18 cellular contexts compared by ENCODE assay signal in genomic region chr6:157772820-157773219, GRCh38. TPM values are rescaled to one million over a fixed set of nuclear protein-coding genes. Genes with fewer than 3 reads are reported as not detected.
DNase-seq lines count a peak whose midpoint lies in the region; ATAC-seq, FAIRE-seq and TF ChIP-seq lines count a peak whose summit lies in the region.
"Had no signal": no experiment of that assay in that cellular context is flagged by ENCODE, and none has a peak within 500 bp of the region (broad histone marks: within the 10 kb centered on the region; RNA-seq: fewer than 3 reads in every experiment).

No MANE protein-coding gene starts in this region.

- no peak overlapping the region for H2AK5ac ChIP-seq in H1 (ENCODE audit: low read depth, low read length)

- H3K4me3 Mint-ChIP-seq in activated T-cell treated with anti-CD3 and anti-CD28 coated beads, Interleukin-2, amount 50 U/mL, for 72 hours: no peak overlapping the region
- H3K4me3 Mint-ChIP-seq in GM23338: no peak overlapping the region
- no peak overlapping the region for H3K4me3 Mint-ChIP-seq in stimulated activated effector memory CD8-positive, alpha-beta T cell treated with anti-CD3 and anti-CD28 coated beads, Interleukin-12 subunit alpha, Interleukin-12 subunit beta, amount 100 ng/mL, for 72 hours

- peaks cover 49% of the 10 kb centered on the region for H3K4me1 Mint-ChIP-seq in activated T-cell treated with anti-CD3 and anti-CD28 coated beads, Interleukin-2, amount 50 U/mL, for 72 hours (ENCODE audit: low read depth)
- peaks cover 28% of the 10 kb centered on the region for H3K4me1 Mint-ChIP-seq in GM23338
- peaks cover 54% of the 10 kb centered on the region for H3K4me1 Mint-ChIP-seq in stimulated activated effector memory CD8-positive, alpha-beta T cell treated with anti-CD3 and anti-CD28 coated beads, Interleukin-12 subunit alpha, Interleukin-12 subunit beta, amount 100 ng/mL, for 72 hours

- peak overlapping the region; percentile 83 for H2AFZ ChIP-seq in GM23338
- H2AFZ ChIP-seq in H1 (ENCODE audit: low read length): no peak overlapping the region

- TF ChIP-seq EP300 in H1 (IDR thresholded peaks at IDR 0.05; ENCODE audit: borderline replicate concordance in 1 of 2, low read depth in 2 of 2, low read length in 2 of 2): no peak

- no peak for TF ChIP-seq RAD21 in H1 (IDR thresholded peaks at IDR 0.05 in 1 of 2, conservative IDR thresholded peaks at IDR 0.05 in 1 of 2; ENCODE audit: low read depth in 2 of 2, low read length in 2 of 2)

- no peak overlapping the region for H2BK120ac ChIP-seq in H1 (replicated peaks; ENCODE audit: low read depth, low read length)

- H3K4me1 ChIP-seq in GM23338 (ENCODE audit: insufficient read depth) (peaks cover 11% of the 10 kb centered on the region), H1 (replicated peaks in 1 of 4; ENCODE audit: control insufficient read depth in 3 of 4, insufficient read depth in 4 of 4, low read length in 3 of 4) (peaks cover 3 to 6% (median 3%) of the 10 kb centered on the region in 4 experiments; a peak in 3 of 7 replicates)

- H3K23ac ChIP-seq in H1 (ENCODE audit: insufficient read length): no peak overlapping the region

- no peak overlapping the region for H3K14ac ChIP-seq in H1 (ENCODE audit: insufficient read length)

- no peaks in the 10 kb centered on the region for H4K20me1 ChIP-seq in GM23338 (replicated peaks; ENCODE audit: insufficient read depth)
- H4K20me1 ChIP-seq in H1 (replicated peaks in 1 of 2; ENCODE audit: control insufficient read depth in 1 of 2, insufficient read depth in 2 of 2, low read length in 2 of 2): no peaks in the 10 kb centered on the region

- WGBS in H1 (ENCODE audit: extremely low coverage in 1 of 2, insufficient coverage in 1 of 2, insufficient read length in 1 of 2, insufficient replicate concordance in 2 of 2, low coverage in 1 of 2, low lambda C conversion rate in 2 of 2, missing lambda C conversion rate in 1 of 2), 2 experiments: 91% methylated on average over 10 of the region's 10 CpGs; no CpG with 5 or more reads in 1 of the 2 experiments

- TF ChIP-seq POLR2A in H1 (IDR thresholded peaks at IDR 0.05; ENCODE audit: control extremely low read depth in 1 of 2, low read depth in 2 of 2, low read length in 2 of 2): no peak

- no peak overlapping the region for H3K4me2 ChIP-seq in GM23338
- H3K4me2 ChIP-seq in H1 (ENCODE audit: insufficient read depth in 1 of 2, low read depth in 2 of 2, low read length in 2 of 2): no peak overlapping the region

- H3K36me3 Mint-ChIP-seq in activated T-cell treated with anti-CD3 and anti-CD28 coated beads, Interleukin-2, amount 50 U/mL, for 72 hours (ENCODE audit: insufficient read depth in 2 of 2): peaks cover 10 to 13% of the 10 kb centered on the region in 2 donors
- peaks cover 14% of the 10 kb centered on the region for H3K36me3 Mint-ChIP-seq in GM23338 (ENCODE audit: low read depth)
- peaks cover 11% of the 10 kb centered on the region for H3K36me3 Mint-ChIP-seq in stimulated activated effector memory CD8-positive, alpha-beta T cell treated with anti-CD3 and anti-CD28 coated beads, Interleukin-12 subunit alpha, Interleukin-12 subunit beta, amount 100 ng/mL, for 72 hours

- H3K36me3 ChIP-seq in GM23338 (ENCODE audit: insufficient read depth) (no peaks in the 10 kb centered on the region), H1 (ENCODE audit: control insufficient read depth in 2 of 4, insufficient read depth in 4 of 4, low read length in 3 of 4) (no peaks in the 10 kb centered on the region)
- H3K36me3 ChIP-seq: Peyer's patch, SJSA1 had no signal

- H3K27me3 ChIP-seq in GM23338 (ENCODE audit: insufficient read depth): no peaks in the 10 kb centered on the region
- H3K27me3 ChIP-seq in H1 (replicated peaks in 1 of 4; ENCODE audit: control insufficient read depth in 3 of 4, extremely low read depth in 1 of 4, insufficient read depth in 3 of 4, low read length in 3 of 4): no peaks in the 10 kb centered on the region
- H3K27me3 ChIP-seq: Peyer's patch, SJSA1 had no signal

- no peak overlapping the region for H3K4ac ChIP-seq in H1 (replicated peaks; ENCODE audit: insufficient read length, low read depth, low read length)

- POLR2A ChIA-PET in H1 (lab: Charles Lee; ENCODE audit: partially characterized antibody): no interaction called here

- H3K4me3 ChIP-seq in GM23338 (no peak overlapping the region), H1 (ENCODE audit: extremely low read depth in 1 of 4, insufficient read depth in 2 of 4, low read depth in 3 of 4, low read length in 4 of 4) (no peak overlapping the region)
- H3K4me3 ChIP-seq: Peyer's patch, SJSA1 had no signal

- H2BK15ac ChIP-seq in H1 (ENCODE audit: low read length): no peak overlapping the region

- no peak for TF ChIP-seq CTCF in GM23338 (conservative IDR thresholded peaks at IDR 0.05; ENCODE audit: low read depth in 2 of 2)
- no peak for TF ChIP-seq CTCF in H1 (IDR thresholded peaks at IDR 0.05; ENCODE audit: control extremely low read depth in 1 of 3, insufficient read depth in 1 of 3, low read depth in 1 of 3, low read length in 3 of 3)

- H3K9ac ChIP-seq in H1 (replicated peaks in 1 of 4; ENCODE audit: extremely low read depth in 1 of 4, low read depth in 3 of 4, low read length in 3 of 4): no peak overlapping the region

- peaks cover 18% of the 10 kb centered on the region for H3K27me3 Mint-ChIP-seq in activated T-cell treated with anti-CD3 and anti-CD28 coated beads, Interleukin-2, amount 50 U/mL, for 72 hours (ENCODE audit: low read depth)
- H3K27me3 Mint-ChIP-seq in GM23338 (ENCODE audit: insufficient read depth, low read depth, poor library complexity): peaks cover 14% of the 10 kb centered on the region

- no peak overlapping the region for H4K8ac ChIP-seq in H1 (ENCODE audit: extremely low read depth, insufficient read depth, low read length)

- CTCF ChIA-PET in H1 (lab: Charles Lee; ENCODE audit: partially characterized antibody): interaction anchor here (1.2 to 2.8 kb wide), 3 partner anchors 9 to 16 kb away, joined by 3 to 13 read pairs (median 10); no protein-coding TSS in a partner anchor

- H2BK12ac ChIP-seq in H1 (ENCODE audit: low read depth, low read length): no peak overlapping the region

- peaks cover 6 to 9% of the 10 kb centered on the region in 2 donors for H3K9me3 Mint-ChIP-seq in activated T-cell treated with anti-CD3 and anti-CD28 coated beads, Interleukin-2, amount 50 U/mL, for 72 hours
- peaks cover 18% of the 10 kb centered on the region for H3K9me3 Mint-ChIP-seq in GM23338
- peaks cover 6% of the 10 kb centered on the region for H3K9me3 Mint-ChIP-seq in stimulated activated effector memory CD8-positive, alpha-beta T cell treated with anti-CD3 and anti-CD28 coated beads, Interleukin-12 subunit alpha, Interleukin-12 subunit beta, amount 100 ng/mL, for 72 hours

- H3F3A ChIP-seq in GM23338 (replicated peaks; ENCODE audit: low read depth): no peaks in the 10 kb centered on the region

- peaks cover 13% of the 10 kb centered on the region; the same call in 1 of the 2 replicates for H3K9me2 ChIP-seq in GM23338 (ENCODE audit: insufficient read depth)

- no peak for DNase-seq in activated T-cell treated with anti-CD3 and anti-CD28 coated beads, Interleukin-2, amount 50 U/mL, for 72 hours
- no peak for DNase-seq in activated T-cell treated with anti-CD3 and anti-CD28 coated beads, Interleukin-2, amount 50 U/mL, for 1 hour
- no peak for DNase-seq in GM23338 (ENCODE audit: low spot score)
- DNase-seq in H1 (ENCODE audit: low read depth in 1 of 2, low spot score in 2 of 2): no peak
- no peak for DNase-seq in stimulated activated effector memory CD8-positive, alpha-beta T cell treated with anti-CD3 and anti-CD28 coated beads, Interleukin-12 subunit alpha, Interleukin-12 subunit beta, amount 100 ng/mL, for 72 hours (ENCODE audit: low spot score in 2 of 2)
- no peak for DNase-seq in NCI-H2029 treated with DMSO at 0.1 percent for 48 hours (lab: John Stamatoyannopoulos, UW)
- DNase-seq: 8988T; CD4-positive, alpha-beta memory T cell; DMS53; H9; KBM-7; NCI-H1105; Peyer's patch had no signal

- peak overlapping the region; percentile 3 for H3K27ac Mint-ChIP-seq in activated T-cell treated with anti-CD3 and anti-CD28 coated beads, Interleukin-2, amount 50 U/mL, for 72 hours
- H3K27ac Mint-ChIP-seq in GM23338: no peak overlapping the region
- peak overlapping the region; percentile 84 for H3K27ac Mint-ChIP-seq in stimulated activated effector memory CD8-positive, alpha-beta T cell treated with anti-CD3 and anti-CD28 coated beads, Interleukin-12 subunit alpha, Interleukin-12 subunit beta, amount 100 ng/mL, for 72 hours

- no peak for FAIRE-seq in H1 (lab: Jason Lieb, UNC)
- FAIRE-seq: GM12891, GM18507 had no signal

- H2BK20ac ChIP-seq in H1 (ENCODE audit: low read length): peak overlapping the region; percentile 56; the same call in 1 of the 2 replicates

- H2BK5ac ChIP-seq in H1 (ENCODE audit: low read depth, low read length): no peak overlapping the region

- no peaks in the 10 kb centered on the region for H3K79me1 ChIP-seq in H1 (ENCODE audit: low read depth, low read length)

- H4K5ac ChIP-seq in H1 (ENCODE audit: insufficient read length, low read depth, low read length): no peak overlapping the region

- H4K91ac ChIP-seq in H1 (replicated peaks; ENCODE audit: insufficient read length, low read length): no peak overlapping the region

- no peak for ATAC-seq in activated T-cell treated with anti-CD3 and anti-CD28 coated beads, Interleukin-2, amount 50 U/mL, for 72 hours (replicated peaks in 1 of 2)
- no peak for ATAC-seq in GM23338
- no peak for ATAC-seq in stimulated activated effector memory CD8-positive, alpha-beta T cell treated with anti-CD3 and anti-CD28 coated beads, Interleukin-12 subunit alpha, Interleukin-12 subunit beta, amount 100 ng/mL, for 72 hours
- ATAC-seq in GM18868 (IDR thresholded peaks at IDR 0.05; ENCODE audit: unreplicated experiment): no peak
- ATAC-seq in HG03521 (IDR thresholded peaks at IDR 0.05; ENCODE audit: unreplicated experiment): no peak

- no peak overlapping the region for H3K18ac ChIP-seq in H1 (ENCODE audit: extremely low read depth, low read length)

- peaks cover 2% of the 10 kb centered on the region; the same call in 1 of the 2 replicates for H3K23me2 ChIP-seq in H1 (ENCODE audit: low read depth, low read length)

- H3K9me3 ChIP-seq in H1 (ENCODE audit: insufficient read depth in 2 of 2, low read depth in 1 of 2, low read length in 1 of 2): no peaks in the 10 kb centered on the region
- H3K9me3 ChIP-seq: Peyer's patch, SJSA1 had no signal

- no peaks in the 10 kb centered on the region for H3K79me2 ChIP-seq in GM23338 (replicated peaks; ENCODE audit: insufficient read depth)
- H3K79me2 ChIP-seq in H1 (ENCODE audit: control insufficient read depth in 1 of 2, insufficient read depth in 2 of 2, low read length in 2 of 2): no peaks in the 10 kb centered on the region

- H3K27ac ChIP-seq in GM23338 (ENCODE audit: low read depth): no peak overlapping the region
- no peak overlapping the region for H3K27ac ChIP-seq in H1 (ENCODE audit: low read depth, low read length)
- H3K27ac ChIP-seq: SJSA1 had no signal

- H3K56ac ChIP-seq in H1 (replicated peaks; ENCODE audit: insufficient read length, low read depth, low read length): no peak overlapping the region

RNA-seq across cellular contexts. Expression of gene SNX9, which starts 50.2 kb away (rescaled TPM):
- total RNA-seq in activated T-cell treated with anti-CD3 and anti-CD28 coated beads, Interleukin-2, amount 50 U/mL, for 72 hours: 10 to 100 TPM; 83.5 to 94.6 TPM
- total RNA-seq in GM23338 (2014; rRNA removed; shearing (Covaris generic)): 21.2 and 23.3 TPM in 2 replicates
- polyA plus RNA-seq in GM23338 (2016; fragmentation: Nextera tagmentation; extraction: Ambion mirVana) (18.1 and 18.4 TPM in 2 replicates), H1 (2011; rRNA removed) (10.9 and 11.8 TPM in 2 replicates)
- 23.1 and 23.2 TPM in 2 replicates for total RNA-seq in H1 (2021; fragmentation: NEBNext Ultra II Directional; extraction: Animal tissue kit (Norgen Biotek cat#: 25700))
- polyA plus RNA-seq in H1 (2011; cell fraction: cytosol; rRNA removed): 17.8 TPM
- 14.7 TPM for polyA plus RNA-seq in H1 (2011; cell fraction: nucleus; rRNA removed)
- 14.0 to 18.2 TPM (median 16.2 TPM) in 4 replicates for polyA plus RNA-seq in H1 (2012, experiment 1 of 2)
- 3.6 TPM for polyA plus RNA-seq in H1 (2012, experiment 2 of 2)
- polyA plus RNA-seq in H1 (2013, experiment 1 of 2): 20.5 TPM
- polyA plus RNA-seq in H1 (2013, experiment 2 of 2): 20.3 TPM
- polyA minus RNA-seq in H1 (2011; rRNA and poly(A)+ RNA removed): 15.1 and 15.9 TPM in 2 replicates
- polyA minus RNA-seq in H1 (2011; cell fraction: cytosol; rRNA and poly(A)+ RNA removed): 11.9 TPM
- 10.2 TPM for polyA minus RNA-seq in H1 (2011; cell fraction: nucleus; rRNA and poly(A)+ RNA removed)
